Comparison of ENCODE assay signal across 8 cellular contexts in genomic region chr17:82296511-82297279, GRCh38. TPM values are rescaled to one million over a fixed set of nuclear protein-coding genes. Genes with fewer than 3 reads are reported as not detected.
DNase-seq lines count a peak whose midpoint lies in the region; TF ChIP-seq lines count a peak whose summit lies in the region.

No MANE protein-coding gene starts in this region.

- no peak overlapping the region for H4K12ac ChIP-seq in trophoblast cell (ENCODE audit: low read depth, low read length)

- no peak overlapping the region for H2AK5ac ChIP-seq in trophoblast cell (ENCODE audit: low read length)

- no peak overlapping the region for H3K9ac ChIP-seq in trophoblast cell (ENCODE audit: low read length)

- H3K4me3 Mint-ChIP-seq in dendritic cell treated with granulocyte-macrophage colony-stimulating factor and Interleukin-4, amounts not matched to agents 40 ng/mL and 50 ng/mL, for 4 days = peak overlapping the region; percentile 78
- H3K4me3 Mint-ChIP-seq in glutamatergic neuron (ENCODE audit: unreplicated experiment) = no peak overlapping the region

- H2BK120ac ChIP-seq in trophoblast cell (ENCODE audit: insufficient read depth, low read length, poor library complexity) = no peak overlapping the region

- H3K4me3 ChIP-seq in GM06990 (replicated peaks; ENCODE audit: low read depth, low read length) = peak overlapping the region; percentile 73
- peak overlapping the region; percentile 35 to 43 for H3K4me3 ChIP-seq in prostate gland
- no peak overlapping the region for H3K4me3 ChIP-seq in trophoblast cell (ENCODE audit: low read depth, low read length)

- H3K4me1 ChIP-seq in prostate gland (replicated peaks) (peaks cover 25% of the 10 kb centered on the region), trophoblast cell (ENCODE audit: control insufficient read depth in 1 of 2, insufficient read depth in 2 of 2, low read length in 2 of 2) (peaks cover 0 to 3% of the 10 kb centered on the region in 2 experiments)

- TF ChIP-seq CTCF in GM06990 (IDR thresholded peaks at IDR 0.05; ENCODE audit: insufficient read depth, low read length, poor library complexity, severe bottlenecking) (no peak), prostate gland (IDR thresholded peaks at IDR 0.05) (no peak), glutamatergic neuron (IDR thresholded peaks at IDR 0.05; ENCODE audit: partially characterized antibody, unreplicated experiment) (no peak)

- H3K23ac ChIP-seq in trophoblast cell (ENCODE audit: low read length) = no peak overlapping the region

- H3K9me3 Mint-ChIP-seq in dendritic cell treated with granulocyte-macrophage colony-stimulating factor and Interleukin-4, amounts not matched to agents 40 ng/mL and 50 ng/mL, for 4 days = no peaks in the 10 kb centered on the region
- peaks cover 8% of the 10 kb centered on the region for H3K9me3 Mint-ChIP-seq in glutamatergic neuron (ENCODE audit: unreplicated experiment)

- H3K27me3 ChIP-seq in GM06990 (replicated peaks; ENCODE audit: control insufficient read depth, insufficient read depth, low read length) (no peaks in the 10 kb centered on the region), prostate gland (replicated peaks; ENCODE audit: insufficient read depth) (no peaks in the 10 kb centered on the region), trophoblast cell (ENCODE audit: insufficient read depth, low read length) (no peaks in the 10 kb centered on the region)

- TF ChIP-seq POLR2A in prostate gland (IDR thresholded peaks at IDR 0.05) = no peak

- no peak overlapping the region for H3K4ac ChIP-seq in trophoblast cell (ENCODE audit: low read depth, low read length)

- intact Hi-C loops in dendritic cell treated with granulocyte-macrophage colony-stimulating factor and Interleukin-4, amounts not matched to agents 40 ng/mL and 50 ng/mL, for 4 days (cut with micrococcal nuclease) = loop anchor here (10.0 kb wide), 1 partner anchor 62 kb away; no protein-coding TSS in a partner anchor
- intact Hi-C loops in prostate gland (cut with DNase I) = loop anchor here (10.0 kb wide), 1 partner anchor 62 kb away; no protein-coding TSS in a partner anchor

- H3K27ac Mint-ChIP-seq in dendritic cell treated with granulocyte-macrophage colony-stimulating factor and Interleukin-4, amounts not matched to agents 40 ng/mL and 50 ng/mL, for 4 days = peak overlapping the region; percentile 96
- H3K27ac Mint-ChIP-seq in glutamatergic neuron (ENCODE audit: unreplicated experiment) = no peak overlapping the region

- WGBS in prostate gland = 35% methylated on average over 7 of the region's 7 CpGs
- WGBS in trophoblast cell (ENCODE audit: extremely low coverage, insufficient coverage, insufficient read length) = no CpG with 5 or more reads among the region's 7 CpGs

- H4K91ac ChIP-seq in trophoblast cell (ENCODE audit: low read depth, low read length) = no peak overlapping the region

- H3K27ac ChIP-seq in prostate gland (peak overlapping the region; percentile 99), trophoblast cell (ENCODE audit: low read depth, low read length) (no peak overlapping the region)

- no peak overlapping the region for H2AFZ ChIP-seq in trophoblast cell (ENCODE audit: insufficient read depth, low read length, poor library complexity)

- no peak overlapping the region for H2BK12ac ChIP-seq in trophoblast cell (ENCODE audit: low read length)

- H3K79me2 ChIP-seq in trophoblast cell (ENCODE audit: control insufficient read depth, insufficient read depth, low read length, poor library complexity) = peaks cover 3% of the 10 kb centered on the region

- H3K18ac ChIP-seq in trophoblast cell (ENCODE audit: low read length) = no peak overlapping the region

- peaks cover 68% of the 10 kb centered on the region for H3K4me1 Mint-ChIP-seq in dendritic cell treated with granulocyte-macrophage colony-stimulating factor and Interleukin-4, amounts not matched to agents 40 ng/mL and 50 ng/mL, for 4 days (ENCODE audit: low read depth)
- peaks cover 6% of the 10 kb centered on the region for H3K4me1 Mint-ChIP-seq in glutamatergic neuron (ENCODE audit: low read depth, unreplicated experiment)

- H3K36me3 Mint-ChIP-seq in dendritic cell treated with granulocyte-macrophage colony-stimulating factor and Interleukin-4, amounts not matched to agents 40 ng/mL and 50 ng/mL, for 4 days (ENCODE audit: low read depth) = no peaks in the 10 kb centered on the region
- H3K36me3 Mint-ChIP-seq in glutamatergic neuron (ENCODE audit: unreplicated experiment) = no peaks in the 10 kb centered on the region

- H3K4me2 ChIP-seq in trophoblast cell (ENCODE audit: low read length) = no peak overlapping the region

- H3K9me3 ChIP-seq in prostate gland = no peaks in the 10 kb centered on the region
- H3K9me3 ChIP-seq in trophoblast cell (ENCODE audit: insufficient read depth, low read depth, low read length) = no peaks in the 10 kb centered on the region

- H4K8ac ChIP-seq in trophoblast cell (ENCODE audit: low read depth, low read length) = no peak overlapping the region

- no peak for DNase-seq in GM06990 (ENCODE audit: extremely low read depth, insufficient read length)
- DNase-seq in NCI-H748 (lab: John Stamatoyannopoulos, UW; ENCODE audit: unreplicated experiment) = peak; percentile 26
- no peak for DNase-seq in prostate gland (ENCODE audit: low spot score)
- DNase-seq in trophoblast cell = no peak
- no peak for DNase-seq in glutamatergic neuron
- no peak for DNase-seq in AG08396 (ENCODE audit: low spot score)
- DNase-seq in activated effector memory CD4-positive, alpha-beta T cell treated with anti-CD3 and anti-CD28 coated beads, Interleukin-2, amount 50 U/mL, for 16 hours = no peak

- H3K27me3 Mint-ChIP-seq in dendritic cell treated with granulocyte-macrophage colony-stimulating factor and Interleukin-4, amounts not matched to agents 40 ng/mL and 50 ng/mL, for 4 days = peaks cover 32% of the 10 kb centered on the region
- peaks cover 3% of the 10 kb centered on the region for H3K27me3 Mint-ChIP-seq in glutamatergic neuron (ENCODE audit: unreplicated experiment)

- H2BK5ac ChIP-seq in trophoblast cell (ENCODE audit: low read depth, low read length, poor library complexity) = no peak overlapping the region

- no peak overlapping the region for H3K14ac ChIP-seq in trophoblast cell (ENCODE audit: low read length)

- H3K79me1 ChIP-seq in trophoblast cell (ENCODE audit: low read length) = peaks cover 7% of the 10 kb centered on the region

- H3K36me3 ChIP-seq in GM06990 (ENCODE audit: control insufficient read depth, insufficient read depth, low read length) (no peaks in the 10 kb centered on the region), prostate gland (no peaks in the 10 kb centered on the region), trophoblast cell (ENCODE audit: control insufficient read depth in 1 of 2, insufficient read depth in 2 of 2, low read length in 2 of 2) (no peaks in the 10 kb centered on the region)

RNA-seq across cellular contexts. Expression of gene CD7, which starts 20.7 kb away (rescaled TPM):
- total RNA-seq in prostate gland (1 to 10 TPM in 1 of 2 donors, not detected in 1; 2.8 TPM), glutamatergic neuron (ENCODE audit: unreplicated experiment) (0.27 TPM)
- polyA plus RNA-seq in trophoblast cell (2013) = 0.18 and 0.22 TPM in 2 replicates

RNA-seq across cellular contexts. Expression of gene CSNK1D, which starts 23.2 kb away (rescaled TPM):
- total RNA-seq in prostate gland = 100 to 1,000 TPM in 1 of 2 donors, 10 to 100 TPM in 1; 80.3 to 155 TPM
- 106 and 112 TPM in 2 replicates for polyA plus RNA-seq in trophoblast cell (2013)
- 211 TPM for total RNA-seq in glutamatergic neuron (ENCODE audit: unreplicated experiment)

RNA-seq across cellular contexts. Expression of gene SECTM1, which starts 36.9 kb away (rescaled TPM):
- total RNA-seq in prostate gland (10 to 100 TPM in 1 of 2 donors, 1 to 10 TPM in 1; 9.0 to 12.5 TPM), glutamatergic neuron (ENCODE audit: unreplicated experiment) (0.29 TPM)
- polyA plus RNA-seq in trophoblast cell (2013) = 2.4 and 2.6 TPM in 2 replicates
